ENCODE assay signal across 8 cellular contexts in the genomic region with DNA sequence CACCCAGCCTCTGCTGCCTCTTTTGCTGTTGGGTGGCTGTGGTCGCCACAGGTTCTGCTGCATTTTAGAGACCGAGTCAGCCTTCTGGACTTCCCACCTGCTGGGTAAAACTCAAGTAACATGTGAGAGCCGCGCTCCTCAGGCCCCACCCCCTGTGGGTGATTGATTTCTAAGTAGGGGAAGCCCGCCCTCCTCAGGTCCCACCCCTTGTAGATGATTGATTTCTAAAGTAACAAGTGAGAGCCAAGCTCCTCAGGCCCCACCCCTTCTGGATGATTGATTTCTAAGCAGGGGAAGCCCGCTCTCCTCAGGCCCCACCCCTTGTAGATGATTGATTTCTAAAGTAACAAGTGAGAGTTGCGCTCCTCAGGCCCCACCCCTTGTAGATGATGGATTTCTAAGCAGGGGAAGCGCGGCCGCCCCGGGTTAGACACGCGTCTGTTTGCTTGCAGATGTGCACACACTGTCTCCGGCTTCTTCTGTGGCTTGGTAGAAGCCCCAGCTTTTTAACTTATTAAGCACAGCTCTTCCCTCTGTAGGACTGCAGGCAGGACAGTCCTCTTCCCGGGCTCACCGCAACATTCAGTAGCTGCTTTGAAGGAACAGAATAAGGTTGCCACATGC.
DNase-seq lines count a peak whose midpoint lies in the region; ATAC-seq, FAIRE-seq and TF ChIP-seq lines count a peak whose summit lies in the region.

No MANE protein-coding gene starts in this region.

- peak; percentile 66 for FAIRE-seq in colon (lab: Jason Lieb, UNC)

- H3K27ac ChIP-seq in AG04450 (ENCODE audit: low read depth, low read length): no peak overlapping the region

- TF ChIP-seq CTCF in AG04450 (IDR thresholded peaks at IDR 0.05; ENCODE audit: low read depth, low read length): no peak

- ATAC-seq in GM18909 (IDR thresholded peaks at IDR 0.05; ENCODE audit: poor library complexity, unreplicated experiment): peak; percentile 97
- peak; percentile 96 for ATAC-seq in HG03159 (IDR thresholded peaks at IDR 0.05; ENCODE audit: unreplicated experiment)

- DNase-seq in AG04450 (ENCODE audit: low read depth, low spot score): peak; percentile 41
- peak; percentile 89 for DNase-seq in NCI-H446 treated with DMSO at 0.1 percent for 48 hours (lab: John Stamatoyannopoulos, UW)
- DNase-seq in activated CD4-positive, alpha-beta T cell treated with anti-CD3 and anti-CD28 coated beads for 1 hour: peak; percentile 84
- DNase-seq in kidney tubule cell (ENCODE audit: low spot score): peak; percentile 97
- DNase-seq in stimulated activated CD4-positive, alpha-beta T cell treated with anti-CD3 and anti-CD28 coated beads, Interleukin-1b, Interleukin-23, amount 100 ng/mL, for 24 hours (ENCODE audit: low read depth in 4 of 4, low spot score in 1 of 4): peak; percentile 62 to 82 (median 74)

- no peaks in the 10 kb centered on the region for H3K9me3 ChIP-seq in AG04450 (ENCODE audit: control insufficient read depth, insufficient read depth, low read length)

- H3K27me3 ChIP-seq in AG04450 (ENCODE audit: control insufficient read depth, insufficient read depth, low read length): peaks cover 26% of the 10 kb centered on the region

- H3K4me3 ChIP-seq in AG04450 (ENCODE audit: low read depth, low read length): peak overlapping the region; percentile 31

- POLR2A ChIA-PET in AG04450 (lab: Yijun Ruan, JAX): interaction anchor here (0.6 kb wide), 2 partner anchors 99 to 338 kb away, joined by 3 read pairs; no protein-coding TSS in a partner anchor

- CTCF ChIA-PET in AG04450 (lab: Charles Lee): no interaction called here

Comparison
In these comparisons a context has a peak if more than half of its experiments do, and no peak if none do; other contexts are left out.
1. DNase-seq: peak in every context shown above with its lines; median percentile 97 in kidney tubule cell; 89 in NCI-H446 treated with DMSO at 0.1 percent for 48 hours; 84 in activated CD4-positive, alpha-beta T cell treated with anti-CD3 and anti-CD28 coated beads for 1 hour; 74 in stimulated activated CD4-positive, alpha-beta T cell treated with anti-CD3 and anti-CD28 coated beads, Interleukin-1b, Interleukin-23, amount 100 ng/mL, for 24 hours; 41 in AG04450.